In the genomic region with DNA sequence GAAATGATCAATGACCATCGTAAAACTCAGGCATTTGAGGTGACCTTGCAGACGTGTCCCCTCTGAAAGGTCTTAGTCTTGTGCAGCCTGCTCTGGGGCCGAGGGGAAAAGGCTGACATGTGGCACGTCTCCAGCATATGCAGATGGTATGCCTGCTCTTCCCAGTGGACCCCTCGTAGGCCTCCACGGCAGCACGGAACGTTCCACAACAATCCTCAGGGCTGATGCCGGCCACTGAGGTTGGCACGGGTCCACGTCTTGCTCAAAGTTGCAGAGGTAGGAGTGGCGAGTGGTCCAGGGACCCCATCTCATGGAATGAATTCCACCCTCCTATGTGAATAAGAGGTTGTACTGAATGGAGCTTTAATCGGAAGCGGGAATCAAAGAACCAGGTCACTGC, we compare ENCODE assay signal across 18 cellular contexts.
"Had no signal": no experiment of that assay in that cellular context is flagged by ENCODE, and none has a peak within 500 bp of the region (broad histone marks: within the 10 kb centered on the region; RNA-seq: fewer than 3 reads in every experiment).

No MANE protein-coding gene starts in this region.

- H3K27me3 ChIP-seq: right atrium auricular region, stomach, thyroid gland, vagina had no signal

- H3K4me3 ChIP-seq: prostate gland, right atrium auricular region, stomach, thyroid gland, vagina had no signal

- H3K4me1 ChIP-seq: prostate gland, stomach, vagina had no signal

- DNase-seq: cerebellar nuclear complex; cortex of kidney; effector memory CD8-positive, alpha-beta T cell; head of caudate nucleus; hippocampal formation; left colon; natural killer cell; stimulated activated CD4-positive, alpha-beta T cell treated with anti-CD3 and anti-CD28 coated beads, Interleukin-2, amount 100 ng/mL, for 24 hours; stimulated activated CD4-positive, alpha-beta T cell treated with anti-CD3 and anti-CD28 coated beads, Interleukin-4, amount 100 ng/mL, for 24 hours; stimulated activated naive CD4-positive, alpha-beta T cell treated with Interleukin-2 at 50 U/mL for 16 hours; stomach; thyroid gland; trophoblast cell had no signal

- H3K9me3 ChIP-seq: prostate gland, right atrium auricular region, stomach, thyroid gland, vagina had no signal

- H3K27ac ChIP-seq: prostate gland, right atrium auricular region, stomach, thyroid gland, vagina had no signal

- H3K36me3 ChIP-seq: prostate gland, right atrium auricular region, stomach, thyroid gland, vagina had no signal

- ATAC-seq: effector memory CD8-positive, alpha-beta T cell; left colon; natural killer cell; sciatic nerve; stimulated activated effector memory CD8-positive, alpha-beta T cell treated with anti-CD3 and anti-CD28 coated beads, Interleukin-12 subunit alpha, Interleukin-12 subunit beta, amount 100 ng/mL, for 72 hours had no signal
